Comparison of ENCODE assay signal across 18 cellular contexts in the genomic region with DNA sequence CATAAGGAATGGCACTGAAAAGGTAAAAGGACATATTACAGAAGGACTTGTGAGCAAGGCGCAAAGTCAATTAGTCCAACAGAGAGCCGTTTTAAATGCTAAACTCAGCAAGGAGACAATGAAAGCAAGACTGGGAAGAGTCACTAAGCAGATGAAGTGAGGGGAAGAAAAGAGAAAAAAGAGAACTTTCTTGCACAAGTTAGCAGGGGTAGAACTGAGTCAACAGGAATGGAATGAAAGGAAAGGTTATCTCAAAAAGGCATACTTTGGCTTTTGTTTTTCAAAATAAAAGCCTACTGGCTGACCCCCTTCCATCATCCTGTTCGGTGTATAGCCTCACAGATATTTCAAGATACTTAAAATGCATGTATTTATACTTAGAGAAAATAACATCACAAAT.
DNase-seq lines count a peak whose midpoint lies in the region; ATAC-seq, FAIRE-seq and TF ChIP-seq lines count a peak whose summit lies in the region.
"Had no signal": no experiment of that assay in that cellular context is flagged by ENCODE, and none has a peak within 500 bp of the region (broad histone marks: within the 10 kb centered on the region; RNA-seq: fewer than 3 reads in every experiment).

No MANE protein-coding gene starts in this region.

- H3K27ac Mint-ChIP-seq in WTC11, result peak overlapping the region; percentile 86
- H3K27ac Mint-ChIP-seq: T-cell had no signal

- no peaks in the 10 kb centered on the region for H3K27me3 Mint-ChIP-seq in WTC11 (ENCODE audit: low read depth)

- no peaks in the 10 kb centered on the region for H3K9me3 ChIP-seq in A549
- H3K9me3 ChIP-seq: lower lobe of right lung, pancreas, upper lobe of left lung had no signal

- FAIRE-seq in A549 (lab: Jason Lieb, UNC), result no peak
- no peak for FAIRE-seq in frontal cortex (lab: Jason Lieb, UNC)
- FAIRE-seq: pancreas had no signal

- no peaks in the 10 kb centered on the region for H3K36me3 Mint-ChIP-seq in WTC11
- H3K36me3 Mint-ChIP-seq: T-cell had no signal

- peak in 1 of 2 experiments; percentile 34; a peak in 3 of 6 replicates for ATAC-seq in A549
- peak; percentile 27; the same call in 1 of the 2 replicates for ATAC-seq in WTC11
- no peak for ATAC-seq in HG03354 (IDR thresholded peaks at IDR 0.05; ENCODE audit: poor library complexity, severe bottlenecking, unreplicated experiment)
- ATAC-seq: lower lobe of right lung, pancreas, T-cell had no signal

- TF ChIP-seq CTCF in A549 (IDR thresholded peaks at IDR 0.05) (no peak), WTC11 (IDR thresholded peaks at IDR 0.05) (no peak)

- peak overlapping the region; percentile 43 to 78; a peak in 5 of 6 replicates for H3K27ac ChIP-seq in A549
- H3K27ac ChIP-seq: KMS-11, lower lobe of right lung, pancreas, upper lobe of left lung had no signal

- no peak for TF ChIP-seq POLR2A in A549 (IDR thresholded peaks at IDR 0.05; ENCODE audit: low read length)

- POLR2A ChIA-PET in A549 (lab: Yijun Ruan, JAX), result no interaction called here
- POLR2A ChIA-PET in WTC11 (lab: Charles Lee), result no interaction called here

- peaks cover 51% of the 10 kb centered on the region for H3K4me1 ChIP-seq in A549
- H3K4me1 ChIP-seq: upper lobe of left lung had no signal

- intact Hi-C loops in posterior cingulate gyrus (cut with DNase I), result no loop called here

- 71% methylated on average over 3 of the region's 3 CpGs for WGBS in A549 (ENCODE audit: missing lambda C conversion rate)

- TF ChIP-seq EP300 in A549 (IDR thresholded peaks at IDR 0.05), result no peak

- no peak for DNase-seq in A549 (ENCODE audit: low read depth in 1 of 2, low spot score in 1 of 2)
- DNase-seq in HS-27A (ENCODE audit: low read depth), result peak; percentile 69
- no peak for DNase-seq in WTC11 (ENCODE audit: low spot score)
- DNase-seq in glomerular visceral epithelial cell (ENCODE audit: extremely low spot score), result peak; percentile 63
- no peak for DNase-seq in frontal cortex (ENCODE audit: low spot score in 2 of 2)
- no peak for DNase-seq in posterior cingulate gyrus
- DNase-seq in NCI-H1694 (lab: John Stamatoyannopoulos, UW), result no peak
- DNase-seq: activated CD4-positive, alpha-beta T cell treated with anti-CD3 and anti-CD28 coated beads for 4 hours; activated T-cell treated with anti-CD3 and anti-CD28 coated beads, Interleukin-2, amount 50 U/mL, for 48 hours; DMS153; hypothalamus; lower lobe of right lung; NCI-H2081 treated with DMSO at 0.1 percent for 48 hours; pancreas; T-cell had no signal

- CTCF ChIA-PET in A549 (lab: Yijun Ruan, JAX), result interaction anchor here (1.4 kb wide), 2 partner anchors 15 to 79 kb away, joined by 3 to 5 read pairs; no protein-coding TSS in a partner anchor
- CTCF ChIA-PET in WTC11 (lab: Charles Lee), result interaction anchor here (0.7 kb wide), 2 partner anchors 79 to 164 kb away, joined by 3 read pairs; no protein-coding TSS in a partner anchor

- peak overlapping the region; percentile 66 for H3K4me2 ChIP-seq in A549
- H3K4me2 ChIP-seq: KMS-11 had no signal

- peaks cover 60% of the 10 kb centered on the region for H3K4me1 Mint-ChIP-seq in WTC11

- H3K4me3 ChIP-seq in A549, result no peak overlapping the region
- H3K4me3 ChIP-seq: lower lobe of right lung, pancreas, upper lobe of left lung had no signal

- no peak overlapping the region for H3K4me3 Mint-ChIP-seq in WTC11
- H3K4me3 Mint-ChIP-seq: T-cell had no signal

- TF ChIP-seq RAD21 in A549 (conservative IDR thresholded peaks at IDR 0.05 in 1 of 2, IDR thresholded peaks at IDR 0.05 in 1 of 2), result no peak

- no peaks in the 10 kb centered on the region for H3K9me3 Mint-ChIP-seq in WTC11
- H3K9me3 Mint-ChIP-seq: T-cell had no signal

TF ChIP-seq in A549, 52 proteins besides CTCF, POLR2A, EP300 and RAD21:
- no peak for TF ChIP-seq ZSCAN20 (CRISPR knock-in tag; IDR thresholded peaks at IDR 0.05)
- TF ChIP-seq JUN (IDR thresholded peaks at IDR 0.05), result no peak
- TF ChIP-seq NFE2L2 (conservative IDR thresholded peaks at IDR 0.05; ENCODE audit: low read length), result no peak
- no peak for TF ChIP-seq POLR2AphosphoS2 (conservative IDR thresholded peaks at IDR 0.05; ENCODE audit: low read length)
- TF ChIP-seq JUNB (IDR thresholded peaks at IDR 0.05), result no peak
- no peak for TF ChIP-seq FOXS1 (CRISPR knock-in tag; IDR thresholded peaks at IDR 0.05)
- TF ChIP-seq MAZ (IDR thresholded peaks at IDR 0.05; ENCODE audit: borderline replicate concordance, low read depth, low read length), result no peak
- TF ChIP-seq NPAS2 (CRISPR knock-in tag; IDR thresholded peaks at IDR 0.05; ENCODE audit: borderline replicate concordance), result no peak
- TF ChIP-seq HOXA7 (CRISPR knock-in tag; IDR thresholded peaks at IDR 0.05), result no peak
- TF ChIP-seq, protein P1, sequence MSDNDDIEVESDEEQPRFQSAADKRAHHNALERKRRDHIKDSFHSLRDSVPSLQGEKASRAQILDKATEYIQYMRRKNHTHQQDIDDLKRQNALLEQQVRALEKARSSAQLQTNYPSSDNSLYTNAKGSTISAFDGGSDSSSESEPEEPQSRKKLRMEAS (IDR thresholded peaks at IDR 0.05), result no peak
- TF ChIP-seq ZNF302 (CRISPR knock-in tag; IDR thresholded peaks at IDR 0.05), result no peak
TF ChIP-seq in A549: peak in this region for 0.

TF ChIP-seq in WTC11, 78 proteins besides CTCF, POLR2A, EP300 and RAD21 (continues in another document):
- TF ChIP-seq, protein P2, sequence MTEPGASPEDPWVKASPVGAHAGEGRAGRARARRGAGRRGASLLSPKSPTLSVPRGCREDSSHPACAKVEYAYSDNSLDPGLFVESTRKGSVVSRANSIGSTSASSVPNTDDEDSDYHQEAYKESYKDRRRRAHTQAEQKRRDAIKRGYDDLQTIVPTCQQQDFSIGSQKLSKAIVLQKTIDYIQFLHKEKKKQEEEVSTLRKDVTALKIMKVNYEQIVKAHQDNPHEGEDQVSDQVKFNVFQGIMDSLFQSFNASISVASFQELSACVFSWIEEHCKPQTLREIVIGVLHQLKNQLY (CRISPR knock-in tag; IDR thresholded peaks at IDR 0.05), result no peak
- TF ChIP-seq, protein P3, sequence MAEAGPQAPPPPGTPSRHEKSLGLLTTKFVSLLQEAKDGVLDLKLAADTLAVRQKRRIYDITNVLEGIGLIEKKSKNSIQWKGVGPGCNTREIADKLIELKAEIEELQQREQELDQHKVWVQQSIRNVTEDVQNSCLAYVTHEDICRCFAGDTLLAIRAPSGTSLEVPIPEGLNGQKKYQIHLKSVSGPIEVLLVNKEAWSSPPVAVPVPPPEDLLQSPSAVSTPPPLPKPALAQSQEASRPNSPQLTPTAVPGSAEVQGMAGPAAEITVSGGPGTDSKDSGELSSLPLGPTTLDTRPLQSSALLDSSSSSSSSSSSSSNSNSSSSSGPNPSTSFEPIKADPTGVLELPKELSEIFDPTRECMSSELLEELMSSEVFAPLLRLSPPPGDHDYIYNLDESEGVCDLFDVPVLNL (CRISPR knock-in tag; IDR thresholded peaks at IDR 0.05; ENCODE audit: borderline replicate concordance, low read depth), result no peak
- no peak for TF ChIP-seq ZNF317 (CRISPR knock-in tag; IDR thresholded peaks at IDR 0.05; ENCODE audit: borderline replicate concordance, low read depth)
- TF ChIP-seq, protein P4, sequence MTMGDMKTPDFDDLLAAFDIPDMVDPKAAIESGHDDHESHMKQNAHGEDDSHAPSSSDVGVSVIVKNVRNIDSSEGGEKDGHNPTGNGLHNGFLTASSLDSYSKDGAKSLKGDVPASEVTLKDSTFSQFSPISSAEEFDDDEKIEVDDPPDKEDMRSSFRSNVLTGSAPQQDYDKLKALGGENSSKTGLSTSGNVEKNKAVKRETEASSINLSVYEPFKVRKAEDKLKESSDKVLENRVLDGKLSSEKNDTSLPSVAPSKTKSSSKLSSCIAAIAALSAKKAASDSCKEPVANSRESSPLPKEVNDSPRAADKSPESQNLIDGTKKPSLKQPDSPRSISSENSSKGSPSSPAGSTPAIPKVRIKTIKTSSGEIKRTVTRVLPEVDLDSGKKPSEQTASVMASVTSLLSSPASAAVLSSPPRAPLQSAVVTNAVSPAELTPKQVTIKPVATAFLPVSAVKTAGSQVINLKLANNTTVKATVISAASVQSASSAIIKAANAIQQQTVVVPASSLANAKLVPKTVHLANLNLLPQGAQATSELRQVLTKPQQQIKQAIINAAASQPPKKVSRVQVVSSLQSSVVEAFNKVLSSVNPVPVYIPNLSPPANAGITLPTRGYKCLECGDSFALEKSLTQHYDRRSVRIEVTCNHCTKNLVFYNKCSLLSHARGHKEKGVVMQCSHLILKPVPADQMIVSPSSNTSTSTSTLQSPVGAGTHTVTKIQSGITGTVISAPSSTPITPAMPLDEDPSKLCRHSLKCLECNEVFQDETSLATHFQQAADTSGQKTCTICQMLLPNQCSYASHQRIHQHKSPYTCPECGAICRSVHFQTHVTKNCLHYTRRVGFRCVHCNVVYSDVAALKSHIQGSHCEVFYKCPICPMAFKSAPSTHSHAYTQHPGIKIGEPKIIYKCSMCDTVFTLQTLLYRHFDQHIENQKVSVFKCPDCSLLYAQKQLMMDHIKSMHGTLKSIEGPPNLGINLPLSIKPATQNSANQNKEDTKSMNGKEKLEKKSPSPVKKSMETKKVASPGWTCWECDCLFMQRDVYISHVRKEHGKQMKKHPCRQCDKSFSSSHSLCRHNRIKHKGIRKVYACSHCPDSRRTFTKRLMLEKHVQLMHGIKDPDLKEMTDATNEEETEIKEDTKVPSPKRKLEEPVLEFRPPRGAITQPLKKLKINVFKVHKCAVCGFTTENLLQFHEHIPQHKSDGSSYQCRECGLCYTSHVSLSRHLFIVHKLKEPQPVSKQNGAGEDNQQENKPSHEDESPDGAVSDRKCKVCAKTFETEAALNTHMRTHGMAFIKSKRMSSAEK (CRISPR knock-in tag; IDR thresholded peaks at IDR 0.05; ENCODE audit: borderline replicate concordance), result no peak
- TF ChIP-seq CBFB (CRISPR knock-in tag; IDR thresholded peaks at IDR 0.05; ENCODE audit: low read depth), result no peak

Comparison
In these comparisons a context has a peak if more than half of its experiments do, and no peak if none do; other contexts are left out.
1. DNase-seq: peak in HS-27A (single experiment) and glomerular visceral epithelial cell (single experiment); none in A549 (0 of 2), WTC11 (single experiment), frontal cortex (0 of 2), posterior cingulate gyrus (0 of 10) and NCI-H1694 (single experiment).